Comparison of ENCODE assay signal across 8 cellular contexts in the genomic region with DNA sequence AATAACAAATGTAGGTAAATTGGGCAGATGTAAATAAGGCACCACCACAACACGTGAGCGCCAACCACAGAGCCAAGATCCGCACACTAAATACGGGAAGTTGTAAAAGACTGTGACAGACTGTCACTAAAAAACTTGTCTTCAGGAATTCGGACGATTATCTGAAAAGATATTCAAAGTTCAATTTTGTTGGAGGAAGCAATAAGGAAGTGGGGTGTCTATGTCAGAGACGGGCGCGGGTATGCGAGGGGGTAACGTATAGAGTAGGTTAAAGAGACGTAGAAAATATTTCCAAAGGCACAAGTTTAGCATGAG. TPM values are rescaled to one million over a fixed set of nuclear protein-coding genes. Genes with fewer than 3 reads are reported as not detected.
A peak's percentile ranks its signal among the peaks of the same experiment; 100 is the strongest.
DNase-seq lines count a peak whose midpoint lies in the region; ATAC-seq and TF ChIP-seq lines count a peak whose summit lies in the region.

No MANE protein-coding gene starts in this region.

- H3K27me3 ChIP-seq in body of pancreas (no peaks in the 10 kb centered on the region), left lung (no peaks in the 10 kb centered on the region)

- H3K4me3 ChIP-seq in body of pancreas, result peak overlapping the region in 1 of 2 donors; percentile 51
- H3K4me3 ChIP-seq in left lung, result peak overlapping the region; percentile 58 to 96

- peaks cover 34% of the 10 kb centered on the region for H3K4me1 ChIP-seq in body of pancreas
- peaks cover 16 to 40% of the 10 kb centered on the region in 2 donors for H3K4me1 ChIP-seq in left lung

- TF ChIP-seq CTCF in body of pancreas (IDR thresholded peaks at IDR 0.05), result no peak
- TF ChIP-seq CTCF in left lung (IDR thresholded peaks at IDR 0.05), result no peak

- no peak for TF ChIP-seq POLR2A in body of pancreas (IDR thresholded peaks at IDR 0.05)

- H3K27ac ChIP-seq in body of pancreas (peak overlapping the region; percentile 80 to 96 (median 88)), left lung (peak overlapping the region; percentile 95)

- DNase-seq in T-helper 1 cell, result peak in 4 of 5 donors; percentile 27 to 84 (median 42)
- peak in 1 of 4 donors; percentile 15 for DNase-seq in body of pancreas
- DNase-seq in left lung, result peak; percentile 36 to 53
- DNase-seq in stimulated activated CD8-positive, alpha-beta memory T cell treated with anti-CD3 and anti-CD28 coated beads, Interleukin-2, amount 100 ng/mL, for 48 hours (ENCODE audit: low read depth in 2 of 2), result peak; percentile 14 to 30
- DNase-seq in superior temporal gyrus (ENCODE audit: extremely low spot score), result no peak
- no peak for DNase-seq in retina

- intact Hi-C loops in body of pancreas (cut with DNase I), result no loop called here
- intact Hi-C loops in left lung (cut with DNase I), result no loop called here

- no peaks in the 10 kb centered on the region for H3K36me3 ChIP-seq in body of pancreas (replicated peaks in 1 of 2; ENCODE audit: insufficient read depth in 1 of 2, low read depth in 2 of 2)
- peaks cover 0 to 19% of the 10 kb centered on the region in 2 donors for H3K36me3 ChIP-seq in left lung

- ATAC-seq in GM18498 (IDR thresholded peaks at IDR 0.05; ENCODE audit: unreplicated experiment), result peak; percentile 18
- ATAC-seq in HG03045 (IDR thresholded peaks at IDR 0.05; ENCODE audit: unreplicated experiment), result peak; percentile 7
- ATAC-seq in body of pancreas, result no peak
- no peak for ATAC-seq in left lung

- H3K9me3 ChIP-seq in body of pancreas (no peaks in the 10 kb centered on the region), left lung (no peaks in the 10 kb centered on the region)

- WGBS in body of pancreas, 2 donors, result 34 to 38% methylated on average over 12 of the region's 12 CpGs

RNA-seq across cellular contexts. Expression of a gene that starts 1.5 kb away (rescaled TPM):
- total RNA-seq in body of pancreas (100 to 1,000 TPM; 216 to 628 TPM), left lung (1,000 to 10,000 TPM in 1 of 2 donors, 100 to 1,000 TPM in 1; 751 to 1,097 TPM)

RNA-seq across cellular contexts. Expression of a gene that starts 37.0 kb away (rescaled TPM):
- total RNA-seq in body of pancreas (10 to 100 TPM; 13.2 to 17.5 TPM), left lung (10 to 100 TPM; 20.5 to 21.0 TPM)

Comparison
In these comparisons a context has a peak if more than half of its experiments do, and no peak if none do; other contexts are left out.
1. ATAC-seq: peak in GM18498 (single experiment) and HG03045 (single experiment); none in body of pancreas (single experiment) and left lung (single experiment).
2. DNase-seq: peak in T-helper 1 cell (4 of 5), left lung (2 of 2) and stimulated activated CD8-positive, alpha-beta memory T cell treated with anti-CD3 and anti-CD28 coated beads, Interleukin-2, amount 100 ng/mL, for 48 hours (2 of 2); none in superior temporal gyrus (single experiment) and retina (single experiment).